ENCODE assay signal across 24 cellular contexts in genomic region chr1:168676861-168677260, GRCh38. TPM values are rescaled to one million over a fixed set of nuclear protein-coding genes. Genes with fewer than 3 reads are reported as not detected.
"Had no signal": no experiment of that assay in that cellular context is flagged by ENCODE, and none has a peak within 500 bp of the region (broad histone marks: within the 10 kb centered on the region; RNA-seq: fewer than 3 reads in every experiment).

No MANE protein-coding gene starts in this region.

- H3K27ac ChIP-seq: coronary artery, gastrocnemius medialis, heart left ventricle, hepatocyte, left lung, ovary, right lobe of liver, suprapubic skin, tibial artery had no signal

- ATAC-seq: gastrocnemius medialis; heart left ventricle; left cardiac atrium; left lung; natural killer cell; right lobe of liver; stimulated activated naive CD8-positive, alpha-beta T cell treated with anti-CD3 and anti-CD28 coated beads, Interleukin-15, amount 100 ng/mL, for 72 hours had no signal

- DNase-seq: dermis blood vessel endothelial cell; effector CD4-positive, alpha-beta T cell; gastrocnemius medialis; heart left ventricle; kidney; left cardiac atrium; left lung; mammary epithelial cell; natural killer cell; occipital lobe; ovary; right lobe of liver; small intestine; stimulated activated CD4-positive, alpha-beta T cell treated with anti-CD3 and anti-CD28 coated beads, Interleukin-1b, Interleukin-23, amount 100 ng/mL, for 48 hours; stimulated activated CD4-positive, alpha-beta T cell treated with anti-CD3 and anti-CD28 coated beads, Interleukin-4, amount 100 ng/mL, for 1 hour; stimulated activated CD8-positive, alpha-beta memory T cell treated with anti-CD3 and anti-CD28 coated beads, Interleukin-4, amount 100 ng/mL, for 48 hours; stimulated activated naive CD4-positive, alpha-beta T cell; stimulated activated naive CD8-positive, alpha-beta T cell treated with anti-CD3 and anti-CD28 coated beads, Interleukin-15, amount 100 ng/mL, for 72 hours; tibial artery had no signal

- H3K4me3 ChIP-seq: coronary artery, gastrocnemius medialis, heart left ventricle, hepatocyte, left lung, ovary, right lobe of liver, suprapubic skin, tibial artery had no signal

- H3K27me3 ChIP-seq: gastrocnemius medialis, heart left ventricle, hepatocyte, left lung, ovary, right lobe of liver, suprapubic skin, tibial artery had no signal

RNA-seq across cellular contexts. Expression of gene DPT, which starts 52.1 kb away (rescaled TPM):
- total RNA-seq: dermis blood vessel endothelial cell, mammary epithelial cell, mononuclear cell, natural killer cell, occipital lobe, pulmonary artery endothelial cell had no signal
